Comparison of ENCODE assay signal across 20 cellular contexts in genomic region chr5:181042036-181042435, GRCh38. TPM values are rescaled to one million over a fixed set of nuclear protein-coding genes. Genes with fewer than 3 reads are reported as not detected.
"Had no signal": no experiment of that assay in that cellular context is flagged by ENCODE, and none has a peak within 500 bp of the region (broad histone marks: within the 10 kb centered on the region; RNA-seq: fewer than 3 reads in every experiment).

No MANE protein-coding gene starts in this region.

- H3K27me3 ChIP-seq: right lobe of liver had no signal

- H3K36me3 ChIP-seq: right lobe of liver, stomach had no signal

- H3K9me3 ChIP-seq: right lobe of liver, stomach had no signal

- DNase-seq: activated B cell treated with CpG ODN at 0.5 μM for 24 hours; activated CD4-positive, alpha-beta T cell treated with anti-CD3 and anti-CD28 coated beads for 48 hours; activated CD8-positive, alpha-beta memory T cell treated with anti-CD3 and anti-CD28 coated beads, Interleukin-2, amount 50 U/mL, for 48 hours; activated CD8-positive, alpha-beta T cell treated with anti-CD3 and anti-CD28 coated beads for 36 hours; activated gamma-delta T cell treated with Interleukin-2 at 50 U/mL for 16 hours; activated T-cell treated with anti-CD3 and anti-CD28 coated beads, Interleukin-2, amount 50 U/mL, for 72 hours; amniotic stem cell; cortex of kidney; effector CD8-positive, alpha-beta T cell; foreskin keratinocyte; head of caudate nucleus; left colon; natural killer cell; stomach; SW 1271 had no signal

- H3K27ac ChIP-seq: foreskin keratinocyte had no signal

- H3K4me1 ChIP-seq: foreskin keratinocyte, right lobe of liver, stomach had no signal

- ATAC-seq: activated CD8-positive, alpha-beta T cell treated with anti-CD3 and anti-CD28 coated beads for 36 hours; activated T-cell treated with anti-CD3 and anti-CD28 coated beads, Interleukin-2, amount 50 U/mL, for 72 hours; foreskin keratinocyte; left colon; natural killer cell; right lobe of liver had no signal

RNA-seq across cellular contexts. Expression of gene BTNL9, which starts 2.0 kb away (rescaled TPM):
- total RNA-seq: activated CD8-positive, alpha-beta T cell treated with anti-CD3 and anti-CD28 coated beads for 36 hours; progenitor cell of endocrine pancreas; T-helper 2 cell treated with Interferon-gamma antibody and Interleukin-4, amounts not matched to agents 100 ng/mL and 5 ng/mL, for 36 hours had no signal

RNA-seq across cellular contexts. Expression of gene BTNL3, which starts 53.4 kb away (rescaled TPM):
- total RNA-seq: activated B cell treated with CpG ODN at 0.5 μM for 24 hours; activated CD8-positive, alpha-beta T cell treated with anti-CD3 and anti-CD28 coated beads for 36 hours; endothelial cell of umbilical vein; foreskin keratinocyte; natural killer cell; progenitor cell of endocrine pancreas; right lobe of liver; SK-MEL-5; T-helper 2 cell treated with Interferon-gamma antibody and Interleukin-4, amounts not matched to agents 100 ng/mL and 5 ng/mL, for 36 hours had no signal
- polyA plus RNA-seq: endothelial cell of umbilical vein, foreskin keratinocyte had no signal
